In the genomic region with DNA sequence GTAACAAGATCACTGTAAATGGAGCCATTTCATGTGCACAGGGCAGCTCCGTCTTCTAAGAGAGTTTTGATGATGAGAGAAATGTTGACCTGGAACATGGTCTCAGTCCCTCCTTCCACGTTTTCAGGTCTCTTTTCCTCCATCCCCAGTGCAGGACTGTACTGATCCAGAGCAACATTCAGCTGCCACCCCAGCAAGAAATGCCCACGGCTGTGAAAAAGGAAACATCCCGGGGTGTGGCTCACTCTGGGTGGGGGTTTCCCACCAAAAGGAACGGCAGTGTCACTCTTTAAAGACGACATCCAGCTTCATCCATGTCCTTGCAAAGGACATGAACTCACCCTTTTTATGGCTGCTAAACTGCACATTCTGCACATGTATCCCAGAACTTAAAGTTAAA, we compare ENCODE assay signal across 23 cellular contexts.
"Had no signal": no experiment of that assay in that cellular context is flagged by ENCODE, and none has a peak within 500 bp of the region (broad histone marks: within the 10 kb centered on the region; RNA-seq: fewer than 3 reads in every experiment).

No MANE protein-coding gene starts in this region.

- H3K4me1 Mint-ChIP-seq: activated CD4-positive, alpha-beta memory T cell treated with anti-CD3 and anti-CD28 coated beads, Interleukin-2, amount 10 ng/mL, durations not matched to agents 7 days and 5 days; activated naive CD8-positive, alpha-beta T cell treated with anti-CD3 and anti-CD28 coated beads, Interleukin-2, amount 10 ng/mL, durations not matched to agents 7 days and 5 days had no signal

- H3K27ac Mint-ChIP-seq: activated CD4-positive, alpha-beta memory T cell treated with anti-CD3 and anti-CD28 coated beads, Interleukin-2, amount 10 ng/mL, durations not matched to agents 7 days and 5 days; activated naive CD4-positive, alpha-beta T cell treated with anti-CD3 and anti-CD28 coated beads for 36 hours; activated naive CD8-positive, alpha-beta T cell treated with anti-CD3 and anti-CD28 coated beads, Interleukin-2, amount 10 ng/mL, durations not matched to agents 7 days and 5 days; T-helper 1 cell treated with Interleukin-12 subunit alpha and Interleukin-12 subunit beta and Interleukin-4 antibody, amounts not matched to agents 30 μg/mL and 1 μg/mL, for 36 hours; WTC11 had no signal

- H3K4me2 ChIP-seq: PC-9 had no signal

- FAIRE-seq: K562 had no signal

- H3K4me3 ChIP-seq: adrenal gland, K562, PC-9 had no signal

- H3K4me1 ChIP-seq: adrenal gland had no signal

- H3K27ac ChIP-seq: adrenal gland, PC-9 had no signal

- H3K36me3 Mint-ChIP-seq: activated naive CD8-positive, alpha-beta T cell treated with anti-CD3 and anti-CD28 coated beads, Interleukin-2, amount 10 ng/mL, durations not matched to agents 7 days and 5 days; WTC11 had no signal

- H3K36me3 ChIP-seq: adrenal gland had no signal

- H2AFZ ChIP-seq: PC-9 had no signal

- H3K9me3 Mint-ChIP-seq: activated CD4-positive, alpha-beta memory T cell treated with anti-CD3 and anti-CD28 coated beads, Interleukin-2, amount 10 ng/mL, durations not matched to agents 7 days and 5 days; activated naive CD4-positive, alpha-beta T cell treated with anti-CD3 and anti-CD28 coated beads for 36 hours; activated naive CD8-positive, alpha-beta T cell treated with anti-CD3 and anti-CD28 coated beads, Interleukin-2, amount 10 ng/mL, durations not matched to agents 7 days and 5 days; T-helper 1 cell treated with Interleukin-12 subunit alpha and Interleukin-12 subunit beta and Interleukin-4 antibody, amounts not matched to agents 30 μg/mL and 1 μg/mL, for 36 hours; WTC11 had no signal

- DNase-seq: activated CD4-positive, alpha-beta memory T cell treated with anti-CD3 and anti-CD28 coated beads, Interleukin-2, amount 10 ng/mL, durations not matched to agents 7 days and 5 days; activated CD4-positive, alpha-beta T cell treated with anti-CD3 and anti-CD28 coated beads, Interleukin-2, amount 50 U/mL, for 1 hour; activated CD4-positive, CD25-positive, alpha-beta regulatory T cell treated with anti-CD3 and anti-CD28 coated beads, Interleukin-2, amount 50 U/mL, for 72 hours; activated CD8-positive, alpha-beta memory T cell treated with anti-CD3 and anti-CD28 coated beads, Interleukin-2, amount 50 U/mL, for 4 hours; activated gamma-delta T cell; activated naive CD4-positive, alpha-beta T cell treated with anti-CD3 and anti-CD28 coated beads for 36 hours; activated naive CD8-positive, alpha-beta T cell treated with anti-CD3 and anti-CD28 coated beads, Interleukin-2, amount 10 ng/mL, durations not matched to agents 7 days and 5 days; activated T-cell treated with anti-CD3 and anti-CD28 coated beads, Interleukin-2, amount 50 U/mL, for 1 hour; anterior cingulate cortex; Kasumi-1; NCI-H1105 treated with DMSO at 0.1 percent for 48 hours; NCI-H1436 treated with DMSO at 0.1 percent for 48 hours; NCI-H187; NCI-H2081 treated with DMSO at 0.1 percent for 48 hours; NCI-H446; NCI-H524; PC-9; SHP77 treated with DMSO at 0.1 percent for 48 hours; T-helper 9 cell had no signal

- ATAC-seq: K562, WTC11 had no signal

- H3K9me3 ChIP-seq: adrenal gland had no signal

- H3K27me3 ChIP-seq: adrenal gland had no signal

- H3K4me3 Mint-ChIP-seq: activated CD4-positive, alpha-beta memory T cell treated with anti-CD3 and anti-CD28 coated beads, Interleukin-2, amount 10 ng/mL, durations not matched to agents 7 days and 5 days; activated naive CD4-positive, alpha-beta T cell treated with anti-CD3 and anti-CD28 coated beads for 36 hours; activated naive CD8-positive, alpha-beta T cell treated with anti-CD3 and anti-CD28 coated beads, Interleukin-2, amount 10 ng/mL, durations not matched to agents 7 days and 5 days; T-helper 1 cell treated with Interleukin-12 subunit alpha and Interleukin-12 subunit beta and Interleukin-4 antibody, amounts not matched to agents 30 μg/mL and 1 μg/mL, for 36 hours; WTC11 had no signal
